Comparison of ENCODE assay signal across 9 cellular contexts in genomic region chr9:131405429-131405828, GRCh38. TPM values are rescaled to one million over a fixed set of nuclear protein-coding genes. Genes with fewer than 3 reads are reported as not detected.
A peak's percentile ranks its signal among the peaks of the same experiment; 100 is the strongest.
DNase-seq lines count a peak whose midpoint lies in the region; ATAC-seq and TF ChIP-seq lines count a peak whose summit lies in the region.
"Had no signal": no experiment of that assay in that cellular context is flagged by ENCODE, and none has a peak within 500 bp of the region (broad histone marks: within the 10 kb centered on the region; RNA-seq: fewer than 3 reads in every experiment).

No MANE protein-coding gene starts in this region.

- H3K4me1 Mint-ChIP-seq in endodermal cell (peaks cover 77% of the 10 kb centered on the region), nephron progenitor cell (peaks cover 86% of the 10 kb centered on the region)

- DNase-seq in AG20443 (ENCODE audit: low spot score): peak; percentile 69
- peak; percentile 87 for DNase-seq in NT2/D1 (ENCODE audit: low read depth, low spot score)
- peak; percentile 90 for DNase-seq in endodermal cell
- DNase-seq in nephron progenitor cell: no peak
- DNase-seq in NCI-H2196 treated with DMSO at 0.1 percent for 48 hours (lab: John Stamatoyannopoulos, UW; ENCODE audit: unreplicated experiment): no peak
- no peak for DNase-seq in GM10266 (ENCODE audit: extremely low spot score)
- no peak for DNase-seq in inferior parietal cortex (ENCODE audit: extremely low spot score)
- DNase-seq: uterus had no signal

- WGBS in endodermal cell (ENCODE audit: insufficient coverage in 1 of 2, insufficient read length in 1 of 2), 2 experiments: 8 to 27% methylated on average over 2 to 6 of the region's 6 CpGs

- TF ChIP-seq CTCF in endodermal cell (conservative IDR thresholded peaks at IDR 0.05) (no peak), nephron progenitor cell (IDR thresholded peaks at IDR 0.05) (no peak), GM10266 (IDR thresholded peaks at IDR 0.05; ENCODE audit: control insufficient read depth, insufficient read depth, low read depth, missing control alignments) (no peak)

- H3K9me3 Mint-ChIP-seq in endodermal cell: no peaks in the 10 kb centered on the region
- H3K9me3 Mint-ChIP-seq in nephron progenitor cell: peaks cover 4% of the 10 kb centered on the region

- H3K36me3 ChIP-seq in NT2/D1 (ENCODE audit: insufficient read depth, insufficient read length, low read length): peaks cover 21% of the 10 kb centered on the region
- H3K36me3 ChIP-seq in endodermal cell (ENCODE audit: control insufficient read depth, insufficient read depth, low read length): peaks cover 31% of the 10 kb centered on the region
- H3K36me3 ChIP-seq: uterus had no signal

- peaks cover 34% of the 10 kb centered on the region for H3K4me1 ChIP-seq in NT2/D1 (ENCODE audit: insufficient read depth, insufficient read length)
- H3K4me1 ChIP-seq in endodermal cell (ENCODE audit: control insufficient read depth, insufficient read depth, low read length): peaks cover 37% of the 10 kb centered on the region

- H3K27ac Mint-ChIP-seq in endodermal cell: peak overlapping the region; percentile 68
- peak overlapping the region; percentile 88 for H3K27ac Mint-ChIP-seq in nephron progenitor cell

- H3K9me3 ChIP-seq in NT2/D1 (ENCODE audit: insufficient read depth, low read length) (no peaks in the 10 kb centered on the region), endodermal cell (ENCODE audit: control insufficient read depth, low read length) (no peaks in the 10 kb centered on the region)
- H3K9me3 ChIP-seq: uterus had no signal

- H3K4me3 ChIP-seq in NT2/D1 (ENCODE audit: insufficient read length, low read depth): no peak overlapping the region
- H3K4me3 ChIP-seq in endodermal cell (ENCODE audit: low read length): peak overlapping the region; percentile 57

- peak overlapping the region; percentile 78 for H3K27ac ChIP-seq in endodermal cell (ENCODE audit: low read depth, low read length)

- no peak for ATAC-seq in HG02884 (IDR thresholded peaks at IDR 0.05; ENCODE audit: unreplicated experiment)

- H3K36me3 Mint-ChIP-seq in endodermal cell (ENCODE audit: low read depth): peaks cover 21% of the 10 kb centered on the region
- peaks cover 23% of the 10 kb centered on the region for H3K36me3 Mint-ChIP-seq in nephron progenitor cell (ENCODE audit: low read depth)

- H3K27me3 Mint-ChIP-seq in endodermal cell (ENCODE audit: insufficient read depth): no peaks in the 10 kb centered on the region
- H3K27me3 Mint-ChIP-seq in nephron progenitor cell (ENCODE audit: low read depth, poor library complexity): no peaks in the 10 kb centered on the region

- H3K9ac ChIP-seq in NT2/D1 (ENCODE audit: insufficient read length, low read depth) (no peak overlapping the region), endodermal cell (ENCODE audit: extremely low read depth, low read length, poor library complexity, severe bottlenecking) (peak overlapping the region; percentile 27)

- H3K4me3 Mint-ChIP-seq in endodermal cell (peak overlapping the region; percentile 15), nephron progenitor cell (peak overlapping the region; percentile 58)

- H3K27me3 ChIP-seq in NT2/D1 (ENCODE audit: insufficient read depth, insufficient read length): no peaks in the 10 kb centered on the region
- no peaks in the 10 kb centered on the region for H3K27me3 ChIP-seq in endodermal cell (ENCODE audit: control insufficient read depth, insufficient read depth, low read length, poor library complexity, severe bottlenecking)
- H3K27me3 ChIP-seq: uterus had no signal

RNA-seq across cellular contexts. Expression of gene PRRC2B, which starts 11.5 kb away (rescaled TPM):
- 100 to 1,000 TPM; 309 to 334 TPM for total RNA-seq in endodermal cell
- polyA plus RNA-seq in endodermal cell (2013, experiment 1 of 2): 182 TPM
- 205 TPM for polyA plus RNA-seq in endodermal cell (2013, experiment 2 of 2)

Comparison
In these comparisons a context has a peak if more than half of its experiments do, and no peak if none do; other contexts are left out.
1. DNase-seq: peak in AG20443 (single experiment), NT2/D1 (single experiment) and endodermal cell (single experiment); none in nephron progenitor cell (single experiment), NCI-H2196 treated with DMSO at 0.1 percent for 48 hours (single experiment), GM10266 (single experiment) and inferior parietal cortex (single experiment).